In the genomic region with DNA sequence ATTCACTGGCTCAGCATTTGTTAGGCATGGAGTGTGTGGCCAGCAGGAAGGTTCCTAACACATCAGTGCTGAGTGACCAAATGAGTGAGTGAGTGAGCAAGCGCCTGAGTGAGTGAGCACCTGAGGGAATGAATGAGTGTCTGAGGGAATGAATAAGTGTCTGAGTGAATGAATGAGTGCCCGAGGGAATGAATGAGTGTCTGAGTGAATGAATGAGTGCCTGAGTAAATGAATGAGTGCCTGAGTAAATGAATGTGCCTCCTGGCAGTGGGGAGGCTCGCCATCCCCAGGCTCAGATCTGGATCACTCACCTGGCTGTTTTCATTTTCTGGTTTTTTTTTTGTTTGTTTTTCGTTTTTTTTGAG, we compare ENCODE assay signal across 22 cellular contexts. TPM values are rescaled to one million over a fixed set of nuclear protein-coding genes. Genes with fewer than 3 reads are reported as not detected.
DNase-seq lines count a peak whose midpoint lies in the region; ATAC-seq and TF ChIP-seq lines count a peak whose summit lies in the region.
"Had no signal": no experiment of that assay in that cellular context is flagged by ENCODE, and none has a peak within 500 bp of the region (broad histone marks: within the 10 kb centered on the region; RNA-seq: fewer than 3 reads in every experiment).

No MANE protein-coding gene starts in this region.

- no peak for ATAC-seq in activated CD8-positive, alpha-beta memory T cell treated with anti-CD3 and anti-CD28 coated beads, Interleukin-2, amount 10 ng/mL, durations not matched to agents 7 days and 5 days
- ATAC-seq in T-cell (replicated peaks in 1 of 4) (no peak), HG03280 (IDR thresholded peaks at IDR 0.05; ENCODE audit: unreplicated experiment) (no peak)
- no peak for ATAC-seq in stimulated activated effector memory CD8-positive, alpha-beta T cell treated with anti-CD3 and anti-CD28 coated beads, Interleukin-12 subunit alpha, Interleukin-12 subunit beta, amount 100 ng/mL, for 72 hours
- ATAC-seq: HCT116 had no signal

- no peak overlapping the region for H3K9ac ChIP-seq in endodermal cell (ENCODE audit: extremely low read depth, low read length, poor library complexity, severe bottlenecking)
- H3K9ac ChIP-seq: SK-N-SH had no signal

- H3K4me1 ChIP-seq in endodermal cell (ENCODE audit: control insufficient read depth, insufficient read depth, low read length) (no peaks in the 10 kb centered on the region), right atrium auricular region (peaks cover 0 to 10% of the 10 kb centered on the region in 2 donors)

- peaks cover 14% of the 10 kb centered on the region for H3K4me1 Mint-ChIP-seq in activated CD8-positive, alpha-beta memory T cell treated with anti-CD3 and anti-CD28 coated beads, Interleukin-2, amount 10 ng/mL, durations not matched to agents 7 days and 5 days
- H3K4me1 Mint-ChIP-seq in T-cell (peaks cover 36 to 42% (median 41%) of the 10 kb centered on the region in 3 donors), endodermal cell (peaks cover 18% of the 10 kb centered on the region)
- peaks cover 30% of the 10 kb centered on the region for H3K4me1 Mint-ChIP-seq in stimulated activated effector memory CD8-positive, alpha-beta T cell treated with anti-CD3 and anti-CD28 coated beads, Interleukin-12 subunit alpha, Interleukin-12 subunit beta, amount 100 ng/mL, for 72 hours

- H3K27me3 ChIP-seq in endodermal cell (ENCODE audit: control insufficient read depth, insufficient read depth, low read length, poor library complexity, severe bottlenecking) (no peaks in the 10 kb centered on the region), right atrium auricular region (no peaks in the 10 kb centered on the region)
- H3K27me3 ChIP-seq: esophagus muscularis mucosa, upper lobe of left lung had no signal

- no peak overlapping the region for H3K4me3 Mint-ChIP-seq in activated CD8-positive, alpha-beta memory T cell treated with anti-CD3 and anti-CD28 coated beads, Interleukin-2, amount 10 ng/mL, durations not matched to agents 7 days and 5 days
- no peak overlapping the region for H3K4me3 Mint-ChIP-seq in T-cell
- no peak overlapping the region for H3K4me3 Mint-ChIP-seq in endodermal cell
- no peak overlapping the region for H3K4me3 Mint-ChIP-seq in stimulated activated effector memory CD8-positive, alpha-beta T cell treated with anti-CD3 and anti-CD28 coated beads, Interleukin-12 subunit alpha, Interleukin-12 subunit beta, amount 100 ng/mL, for 72 hours
- H3K4me3 Mint-ChIP-seq: activated naive CD8-positive, alpha-beta T cell; B cell had no signal

- H3K9me3 ChIP-seq in endodermal cell (ENCODE audit: control insufficient read depth, low read length) (no peaks in the 10 kb centered on the region), right atrium auricular region (no peaks in the 10 kb centered on the region)
- H3K9me3 ChIP-seq: esophagus muscularis mucosa, left ventricle myocardium inferior, SK-N-SH, upper lobe of left lung had no signal

- peaks cover 4% of the 10 kb centered on the region for H3K9me3 Mint-ChIP-seq in activated CD8-positive, alpha-beta memory T cell treated with anti-CD3 and anti-CD28 coated beads, Interleukin-2, amount 10 ng/mL, durations not matched to agents 7 days and 5 days (ENCODE audit: low read depth)
- no peaks in the 10 kb centered on the region for H3K9me3 Mint-ChIP-seq in T-cell
- no peaks in the 10 kb centered on the region for H3K9me3 Mint-ChIP-seq in endodermal cell
- H3K9me3 Mint-ChIP-seq in stimulated activated effector memory CD8-positive, alpha-beta T cell treated with anti-CD3 and anti-CD28 coated beads, Interleukin-12 subunit alpha, Interleukin-12 subunit beta, amount 100 ng/mL, for 72 hours: no peaks in the 10 kb centered on the region

- H3K4me3 ChIP-seq in endodermal cell (ENCODE audit: low read length) (no peak overlapping the region), right atrium auricular region (no peak overlapping the region)
- H3K4me3 ChIP-seq: esophagus muscularis mucosa, left ventricle myocardium inferior, upper lobe of left lung had no signal

- no peaks in the 10 kb centered on the region for H3K27me3 Mint-ChIP-seq in activated CD8-positive, alpha-beta memory T cell treated with anti-CD3 and anti-CD28 coated beads, Interleukin-2, amount 10 ng/mL, durations not matched to agents 7 days and 5 days
- H3K27me3 Mint-ChIP-seq in T-cell (no peaks in the 10 kb centered on the region), endodermal cell (ENCODE audit: insufficient read depth) (no peaks in the 10 kb centered on the region)
- H3K27me3 Mint-ChIP-seq: activated naive CD8-positive, alpha-beta T cell had no signal

- H3K36me3 ChIP-seq in endodermal cell (ENCODE audit: control insufficient read depth, insufficient read depth, low read length): no peaks in the 10 kb centered on the region
- H3K36me3 ChIP-seq in right atrium auricular region: no peaks in the 10 kb centered on the region
- H3K36me3 ChIP-seq: esophagus muscularis mucosa, left ventricle myocardium inferior, upper lobe of left lung had no signal

- peaks cover 3% of the 10 kb centered on the region for H3K36me3 Mint-ChIP-seq in activated CD8-positive, alpha-beta memory T cell treated with anti-CD3 and anti-CD28 coated beads, Interleukin-2, amount 10 ng/mL, durations not matched to agents 7 days and 5 days
- H3K36me3 Mint-ChIP-seq in T-cell (peaks cover 5% of the 10 kb centered on the region), endodermal cell (ENCODE audit: low read depth) (peaks cover 6% of the 10 kb centered on the region)
- peaks cover 28% of the 10 kb centered on the region for H3K36me3 Mint-ChIP-seq in stimulated activated effector memory CD8-positive, alpha-beta T cell treated with anti-CD3 and anti-CD28 coated beads, Interleukin-12 subunit alpha, Interleukin-12 subunit beta, amount 100 ng/mL, for 72 hours
- H3K36me3 Mint-ChIP-seq: activated naive CD8-positive, alpha-beta T cell had no signal

- peak overlapping the region; percentile 7 for H3K27ac Mint-ChIP-seq in activated CD8-positive, alpha-beta memory T cell treated with anti-CD3 and anti-CD28 coated beads, Interleukin-2, amount 10 ng/mL, durations not matched to agents 7 days and 5 days
- H3K27ac Mint-ChIP-seq in T-cell: peak overlapping the region; percentile 0 to 3
- H3K27ac Mint-ChIP-seq in endodermal cell: peak overlapping the region; percentile 65
- peak overlapping the region; percentile 98 for H3K27ac Mint-ChIP-seq in stimulated activated effector memory CD8-positive, alpha-beta T cell treated with anti-CD3 and anti-CD28 coated beads, Interleukin-12 subunit alpha, Interleukin-12 subunit beta, amount 100 ng/mL, for 72 hours
- H3K27ac Mint-ChIP-seq: activated naive CD8-positive, alpha-beta T cell; B cell had no signal

- 89 to 93% methylated on average over 3 to 4 of the region's 4 CpGs for WGBS in endodermal cell (ENCODE audit: insufficient coverage in 1 of 2, insufficient read length in 1 of 2), 2 experiments

- POLR2A ChIA-PET in T-cell (lab: Charles Lee): no interaction called here

- H3K27ac ChIP-seq in endodermal cell (ENCODE audit: low read depth, low read length) (peak overlapping the region; percentile 50), right atrium auricular region (no peak overlapping the region)
- H3K27ac ChIP-seq: esophagus muscularis mucosa, left ventricle myocardium inferior, upper lobe of left lung, WERI-Rb-1 had no signal

- no peak for DNase-seq in activated CD8-positive, alpha-beta memory T cell treated with anti-CD3 and anti-CD28 coated beads, Interleukin-2, amount 10 ng/mL, durations not matched to agents 7 days and 5 days
- no peak for DNase-seq in activated CD8-positive, alpha-beta memory T cell treated with anti-CD3 and anti-CD28 coated beads, Interleukin-2, amount 50 U/mL, for 48 hours
- DNase-seq in T-cell (no peak), endodermal cell (no peak), right atrium auricular region (ENCODE audit: low spot score) (no peak), NCI-H1092 treated with DMSO at 0.1 percent for 48 hours (lab: John Stamatoyannopoulos, UW) (no peak)
- no peak for DNase-seq in stimulated activated effector memory CD8-positive, alpha-beta T cell treated with anti-CD3 and anti-CD28 coated beads, Interleukin-12 subunit alpha, Interleukin-12 subunit beta, amount 100 ng/mL, for 72 hours (ENCODE audit: low spot score in 2 of 2)
- DNase-seq: 8988T; effector memory CD4-positive, alpha-beta T cell; immature natural killer cell; Karpas-422; left ventricle myocardium inferior; NCI-H774; SK-N-SH; stimulated activated CD4-positive, alpha-beta T cell treated with anti-CD3 and anti-CD28 coated beads, Interleukin-15, amount 100 ng/mL, for 24 hours; upper lobe of left lung; WERI-Rb-1 had no signal

- no peak for TF ChIP-seq CTCF in endodermal cell (conservative IDR thresholded peaks at IDR 0.05)
- no peak for TF ChIP-seq CTCF in right atrium auricular region (IDR thresholded peaks at IDR 0.05)

- CTCF ChIA-PET in activated CD8-positive, alpha-beta memory T cell treated with anti-CD3 and anti-CD28 coated beads, Interleukin-2, amount 10 ng/mL, durations not matched to agents 7 days and 5 days (lab: Charles Lee): interaction anchor here (1.1 kb wide), 1 partner anchor 153 kb away, joined by 3 read pairs; no protein-coding TSS in a partner anchor
- CTCF ChIA-PET in T-cell (lab: Charles Lee): no interaction called here

RNA-seq across cellular contexts. Expression of a gene that starts 52.1 kb away (rescaled TPM):
- total RNA-seq in activated CD8-positive, alpha-beta memory T cell treated with anti-CD3 and anti-CD28 coated beads, Interleukin-2, amount 10 ng/mL, durations not matched to agents 7 days and 5 days: 10 to 100 TPM; 73.1 to 82.5 TPM
- 10 to 100 TPM; 84.2 to 98.8 (median 88.5) TPM for total RNA-seq in T-cell
- total RNA-seq in endodermal cell: 100 to 1,000 TPM; 113 to 134 TPM
- 27.9 TPM for polyA plus RNA-seq in endodermal cell (2013, experiment 1 of 2)
- polyA plus RNA-seq in endodermal cell (2013, experiment 2 of 2): 31.8 TPM
- total RNA-seq in right atrium auricular region: 10 to 100 TPM; 13.6 to 15.5 TPM

Comparison
In these comparisons a context has a peak if more than half of its experiments do, and no peak if none do; other contexts are left out.
1. H3K27ac Mint-ChIP-seq: peak in every context shown above with its lines; median percentile 98 in stimulated activated effector memory CD8-positive, alpha-beta T cell treated with anti-CD3 and anti-CD28 coated beads, Interleukin-12 subunit alpha, Interleukin-12 subunit beta, amount 100 ng/mL, for 72 hours; 65 in endodermal cell; 7 in activated CD8-positive, alpha-beta memory T cell treated with anti-CD3 and anti-CD28 coated beads, Interleukin-2, amount 10 ng/mL, durations not matched to agents 7 days and 5 days; 2 in T-cell.
2. RNA of a gene that starts 52.1 kb away (total RNA-seq): 113 to 134 TPM in endodermal cell, 84.2 to 98.8 TPM in T-cell and 73.1 to 82.5 TPM in activated CD8-positive, alpha-beta memory T cell treated with anti-CD3 and anti-CD28 coated beads, Interleukin-2, amount 10 ng/mL, durations not matched to agents 7 days and 5 days; 13.6 to 15.5 TPM in right atrium auricular region; every median in the first group is over 4 times any median in the second.